ENCODE assay signal across 1 cellular context in the genomic region with DNA sequence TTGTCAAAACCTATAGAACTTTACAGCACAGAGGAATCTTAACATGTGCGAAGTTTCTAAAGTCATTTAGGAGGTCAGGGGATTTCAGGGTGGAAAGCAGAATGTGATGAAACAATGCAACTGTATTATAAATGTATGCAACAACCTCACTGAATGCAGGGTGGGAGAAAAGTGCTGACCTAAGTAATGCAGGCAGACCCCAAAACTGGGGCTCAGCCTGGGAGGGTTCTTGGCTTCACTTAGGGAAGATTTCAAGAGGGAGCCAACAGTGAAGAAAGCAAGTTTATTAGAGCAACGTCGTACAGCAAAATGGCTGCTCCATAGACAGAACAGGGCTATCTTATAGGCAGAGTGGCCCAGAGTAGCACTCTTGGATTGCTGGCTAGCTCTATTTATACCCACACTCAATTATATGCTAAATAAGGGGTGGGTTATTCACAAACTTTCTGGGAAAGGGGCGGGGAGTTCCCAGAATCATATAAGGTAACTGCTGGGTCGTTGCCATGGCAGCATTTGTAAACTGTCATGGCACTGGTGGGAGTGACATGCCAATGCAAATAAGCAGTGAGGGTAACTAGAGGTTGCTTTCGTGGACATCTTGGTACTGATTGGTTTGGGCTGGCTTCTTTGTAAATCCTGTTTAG.
A peak's percentile ranks its signal among the peaks of the same experiment; 100 is the strongest.
TF ChIP-seq lines count a peak whose summit lies in the region.

No MANE protein-coding gene starts in this region.

TF ChIP-seq in K562, 482 proteins besides CTCF, POLR2A, EP300 and RAD21 (continued from another document and continues in another):
- no peak for TF ChIP-seq RNF219 (CRISPR knock-in tag; IDR thresholded peaks at IDR 0.05)
- TF ChIP-seq, protein P1, sequence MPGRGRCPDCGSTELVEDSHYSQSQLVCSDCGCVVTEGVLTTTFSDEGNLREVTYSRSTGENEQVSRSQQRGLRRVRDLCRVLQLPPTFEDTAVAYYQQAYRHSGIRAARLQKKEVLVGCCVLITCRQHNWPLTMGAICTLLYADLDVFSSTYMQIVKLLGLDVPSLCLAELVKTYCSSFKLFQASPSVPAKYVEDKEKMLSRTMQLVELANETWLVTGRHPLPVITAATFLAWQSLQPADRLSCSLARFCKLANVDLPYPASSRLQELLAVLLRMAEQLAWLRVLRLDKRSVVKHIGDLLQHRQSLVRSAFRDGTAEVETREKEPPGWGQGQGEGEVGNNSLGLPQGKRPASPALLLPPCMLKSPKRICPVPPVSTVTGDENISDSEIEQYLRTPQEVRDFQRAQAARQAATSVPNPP (IDR thresholded peaks at IDR 0.05; ENCODE audit: borderline replicate concordance, insufficient read depth, insufficient read length), result no peak
- no peak for TF ChIP-seq HLTF (IDR thresholded peaks at IDR 0.05)
- no peak for TF ChIP-seq IRF2 (CRISPR knock-in tag; IDR thresholded peaks at IDR 0.05)
- peak; percentile 98 for TF ChIP-seq STAT5A (IDR thresholded peaks at IDR 0.05; ENCODE audit: borderline replicate concordance, low read length)
- no peak for TF ChIP-seq ZNF717 (CRISPR knock-in tag; IDR thresholded peaks at IDR 0.05)
- TF ChIP-seq HMG20A (CRISPR knock-in tag; conservative IDR thresholded peaks at IDR 0.05), result no peak
- TF ChIP-seq ETS1 (conservative IDR thresholded peaks at IDR 0.05; ENCODE audit: control insufficient read depth, low read depth, low read length), result no peak
- TF ChIP-seq, protein P2, sequence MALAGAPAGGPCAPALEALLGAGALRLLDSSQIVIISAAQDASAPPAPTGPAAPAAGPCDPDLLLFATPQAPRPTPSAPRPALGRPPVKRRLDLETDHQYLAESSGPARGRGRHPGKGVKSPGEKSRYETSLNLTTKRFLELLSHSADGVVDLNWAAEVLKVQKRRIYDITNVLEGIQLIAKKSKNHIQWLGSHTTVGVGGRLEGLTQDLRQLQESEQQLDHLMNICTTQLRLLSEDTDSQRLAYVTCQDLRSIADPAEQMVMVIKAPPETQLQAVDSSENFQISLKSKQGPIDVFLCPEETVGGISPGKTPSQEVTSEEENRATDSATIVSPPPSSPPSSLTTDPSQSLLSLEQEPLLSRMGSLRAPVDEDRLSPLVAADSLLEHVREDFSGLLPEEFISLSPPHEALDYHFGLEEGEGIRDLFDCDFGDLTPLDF (CRISPR knock-in tag; IDR thresholded peaks at IDR 0.05), result no peak
- TF ChIP-seq, protein P3, sequence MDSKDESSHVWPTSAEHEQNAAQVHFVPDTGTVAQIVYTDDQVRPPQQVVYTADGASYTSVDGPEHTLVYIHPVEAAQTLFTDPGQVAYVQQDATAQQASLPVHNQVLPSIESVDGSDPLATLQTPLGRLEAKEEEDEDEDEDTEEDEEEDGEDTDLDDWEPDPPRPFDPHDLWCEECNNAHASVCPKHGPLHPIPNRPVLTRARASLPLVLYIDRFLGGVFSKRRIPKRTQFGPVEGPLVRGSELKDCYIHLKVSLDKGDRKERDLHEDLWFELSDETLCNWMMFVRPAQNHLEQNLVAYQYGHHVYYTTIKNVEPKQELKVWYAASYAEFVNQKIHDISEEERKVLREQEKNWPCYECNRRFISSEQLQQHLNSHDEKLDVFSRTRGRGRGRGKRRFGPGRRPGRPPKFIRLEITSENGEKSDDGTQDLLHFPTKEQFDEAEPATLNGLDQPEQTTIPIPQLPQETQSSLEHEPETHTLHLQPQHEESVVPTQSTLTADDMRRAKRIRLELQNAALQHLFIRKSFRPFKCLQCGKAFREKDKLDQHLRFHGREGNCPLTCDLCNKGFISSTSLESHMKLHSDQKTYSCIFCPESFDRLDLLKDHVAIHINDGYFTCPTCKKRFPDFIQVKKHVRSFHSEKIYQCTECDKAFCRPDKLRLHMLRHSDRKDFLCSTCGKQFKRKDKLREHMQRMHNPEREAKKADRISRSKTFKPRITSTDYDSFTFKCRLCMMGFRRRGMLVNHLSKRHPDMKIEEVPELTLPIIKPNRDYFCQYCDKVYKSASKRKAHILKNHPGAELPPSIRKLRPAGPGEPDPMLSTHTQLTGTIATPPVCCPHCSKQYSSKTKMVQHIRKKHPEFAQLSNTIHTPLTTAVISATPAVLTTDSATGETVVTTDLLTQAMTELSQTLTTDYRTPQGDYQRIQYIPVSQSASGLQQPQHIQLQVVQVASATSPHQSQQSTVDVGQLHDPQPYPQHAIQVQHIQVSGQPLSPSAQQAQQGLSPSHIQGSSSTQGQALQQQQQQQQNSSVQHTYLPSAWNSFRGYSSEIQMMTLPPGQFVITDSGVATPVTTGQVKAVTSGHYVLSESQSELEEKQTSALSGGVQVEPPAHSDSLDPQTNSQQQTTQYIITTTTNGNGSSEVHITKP (IDR thresholded peaks at IDR 0.05; ENCODE audit: partially characterized antibody), result no peak
- no peak for TF ChIP-seq ZNF41 (CRISPR knock-in tag; conservative IDR thresholded peaks at IDR 0.05)
- TF ChIP-seq, protein P4, sequence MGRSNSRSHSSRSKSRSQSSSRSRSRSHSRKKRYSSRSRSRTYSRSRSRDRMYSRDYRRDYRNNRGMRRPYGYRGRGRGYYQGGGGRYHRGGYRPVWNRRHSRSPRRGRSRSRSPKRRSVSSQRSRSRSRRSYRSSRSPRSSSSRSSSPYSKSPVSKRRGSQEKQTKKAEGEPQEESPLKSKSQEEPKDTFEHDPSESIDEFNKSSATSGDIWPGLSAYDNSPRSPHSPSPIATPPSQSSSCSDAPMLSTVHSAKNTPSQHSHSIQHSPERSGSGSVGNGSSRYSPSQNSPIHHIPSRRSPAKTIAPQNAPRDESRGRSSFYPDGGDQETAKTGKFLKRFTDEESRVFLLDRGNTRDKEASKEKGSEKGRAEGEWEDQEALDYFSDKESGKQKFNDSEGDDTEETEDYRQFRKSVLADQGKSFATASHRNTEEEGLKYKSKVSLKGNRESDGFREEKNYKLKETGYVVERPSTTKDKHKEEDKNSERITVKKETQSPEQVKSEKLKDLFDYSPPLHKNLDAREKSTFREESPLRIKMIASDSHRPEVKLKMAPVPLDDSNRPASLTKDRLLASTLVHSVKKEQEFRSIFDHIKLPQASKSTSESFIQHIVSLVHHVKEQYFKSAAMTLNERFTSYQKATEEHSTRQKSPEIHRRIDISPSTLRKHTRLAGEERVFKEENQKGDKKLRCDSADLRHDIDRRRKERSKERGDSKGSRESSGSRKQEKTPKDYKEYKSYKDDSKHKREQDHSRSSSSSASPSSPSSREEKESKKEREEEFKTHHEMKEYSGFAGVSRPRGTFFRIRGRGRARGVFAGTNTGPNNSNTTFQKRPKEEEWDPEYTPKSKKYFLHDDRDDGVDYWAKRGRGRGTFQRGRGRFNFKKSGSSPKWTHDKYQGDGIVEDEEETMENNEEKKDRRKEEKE (IDR thresholded peaks at IDR 0.05; ENCODE audit: borderline replicate concordance in 1 of 2, control insufficient read depth in 1 of 2, low read depth in 2 of 2, low read length in 1 of 2), result no peak
- peak; percentile 87 for TF ChIP-seq FOXJ2 (tag; IDR thresholded peaks at IDR 0.05)
- no peak for TF ChIP-seq ZNF445 (CRISPR knock-in tag; IDR thresholded peaks at IDR 0.05; ENCODE audit: low read depth)
- no peak for TF ChIP-seq ZNF57 (CRISPR knock-in tag; IDR thresholded peaks at IDR 0.05)
- TF ChIP-seq TFE3 (CRISPR knock-in tag; IDR thresholded peaks at IDR 0.05), result no peak
- TF ChIP-seq, protein P5, sequence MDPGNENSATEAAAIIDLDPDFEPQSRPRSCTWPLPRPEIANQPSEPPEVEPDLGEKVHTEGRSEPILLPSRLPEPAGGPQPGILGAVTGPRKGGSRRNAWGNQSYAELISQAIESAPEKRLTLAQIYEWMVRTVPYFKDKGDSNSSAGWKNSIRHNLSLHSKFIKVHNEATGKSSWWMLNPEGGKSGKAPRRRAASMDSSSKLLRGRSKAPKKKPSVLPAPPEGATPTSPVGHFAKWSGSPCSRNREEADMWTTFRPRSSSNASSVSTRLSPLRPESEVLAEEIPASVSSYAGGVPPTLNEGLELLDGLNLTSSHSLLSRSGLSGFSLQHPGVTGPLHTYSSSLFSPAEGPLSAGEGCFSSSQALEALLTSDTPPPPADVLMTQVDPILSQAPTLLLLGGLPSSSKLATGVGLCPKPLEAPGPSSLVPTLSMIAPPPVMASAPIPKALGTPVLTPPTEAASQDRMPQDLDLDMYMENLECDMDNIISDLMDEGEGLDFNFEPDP (CRISPR knock-in tag; IDR thresholded peaks at IDR 0.05), result no peak
- TF ChIP-seq ZBTB33 (CRISPR knock-in tag; IDR thresholded peaks at IDR 0.05), result no peak
- TF ChIP-seq KAT8 (IDR thresholded peaks at IDR 0.05; ENCODE audit: low read depth), result no peak
- no peak for TF ChIP-seq BACH1 (tag; IDR thresholded peaks at IDR 0.05)
- no peak for TF ChIP-seq TAL1 (IDR thresholded peaks at IDR 0.05)
- TF ChIP-seq ZNF232 (CRISPR knock-in tag; IDR thresholded peaks at IDR 0.05), result no peak
- TF ChIP-seq FOXJ3 (CRISPR knock-in tag; IDR thresholded peaks at IDR 0.05), result peak; percentile 83
- 0 out of 2 replicates have a peak, but pooled peaks have one; percentile 16 for TF ChIP-seq MAFG (tag; conservative IDR thresholded peaks at IDR 0.05)
- no peak for TF ChIP-seq CEBPZ (IDR thresholded peaks at IDR 0.05; ENCODE audit: borderline replicate concordance, low read depth, low read length)
- no peak for TF ChIP-seq HIVEP1 (CRISPR knock-in tag; IDR thresholded peaks at IDR 0.05)
- no peak for TF ChIP-seq ZNF175 (CRISPR knock-in tag; IDR thresholded peaks at IDR 0.05; ENCODE audit: low read depth)
- no peak for TF ChIP-seq HDAC1 (IDR thresholded peaks at IDR 0.05)
- TF ChIP-seq ZNF695 (CRISPR knock-in tag; IDR thresholded peaks at IDR 0.05), result no peak
- no peak for TF ChIP-seq SMARCC2 (IDR thresholded peaks at IDR 0.05; ENCODE audit: low read depth)
